Comparison of ENCODE assay signal across 31 cellular contexts in genomic region chrX:81110286-81110685, GRCh38.
"Had no signal": no experiment of that assay in that cellular context is flagged by ENCODE, and none has a peak within 500 bp of the region (broad histone marks: within the 10 kb centered on the region; RNA-seq: fewer than 3 reads in every experiment).

No MANE protein-coding gene starts in this region.

- H3K79me2 ChIP-seq: parathyroid adenoma had no signal

- ATAC-seq: natural killer cell; psoas muscle; right cardiac atrium; sciatic nerve; stimulated activated memory B cell treated with anti-CD40 and anti-IgM and Interleukin-4, amounts not matched to agents 10 μg/mL and 1 μg/mL and 100 μg/mL, for 72 hours; stimulated activated naive CD8-positive, alpha-beta T cell treated with anti-CD3 and anti-CD28 coated beads, Interleukin-15, amount 100 ng/mL, for 72 hours; stimulated activated naive CD8-positive, alpha-beta T cell treated with anti-CD3 and anti-CD28 coated beads, Interleukin-15, Interleukin-2, amounts not matched to agents 100 U/mL and 50 U/mL, for 24 hours; upper lobe of right lung had no signal

- H3K36me3 Mint-ChIP-seq: natural killer cell, type B pancreatic cell had no signal

- H3K9ac ChIP-seq: neural progenitor cell, parathyroid adenoma had no signal

- H3K4me2 ChIP-seq: neural progenitor cell, smooth muscle cell had no signal

- H3K27ac ChIP-seq: neural progenitor cell, ovary, parathyroid adenoma, psoas muscle, skin epidermis, spleen, suprapubic skin, testis, tibial artery, transverse colon, upper lobe of right lung, uterus had no signal

- H3K9me3 ChIP-seq: psoas muscle, suprapubic skin, testis, tibial artery, transverse colon, upper lobe of right lung, uterus had no signal

- H3K27ac Mint-ChIP-seq: natural killer cell; nephron; neural progenitor cell; progenitor cell of endocrine pancreas; stimulated activated memory B cell treated with anti-CD40 and anti-IgM and Interleukin-4, amounts not matched to agents 10 μg/mL and 1 μg/mL and 100 μg/mL, for 72 hours; stimulated activated naive CD8-positive, alpha-beta T cell treated with anti-CD3 and anti-CD28 coated beads, Interleukin-15, amount 100 ng/mL, for 72 hours; type B pancreatic cell had no signal

- H3K27me3 Mint-ChIP-seq: progenitor cell of endocrine pancreas; stimulated activated memory B cell treated with anti-CD40 and anti-IgM and Interleukin-4, amounts not matched to agents 10 μg/mL and 1 μg/mL and 100 μg/mL, for 72 hours; stimulated activated naive CD8-positive, alpha-beta T cell treated with anti-CD3 and anti-CD28 coated beads, Interleukin-15, amount 100 ng/mL, for 72 hours; type B pancreatic cell had no signal

- H2AFZ ChIP-seq: neural progenitor cell, parathyroid adenoma had no signal

- H3K36me3 ChIP-seq: neural progenitor cell, ovary, spleen, suprapubic skin, tibial artery, transverse colon, upper lobe of right lung, uterus had no signal

- H3K27me3 ChIP-seq: neural progenitor cell, ovary, suprapubic skin, testis, tibial artery, transverse colon, upper lobe of right lung, uterus had no signal

- H3K4me3 ChIP-seq: neural progenitor cell, ovary, psoas muscle, skin epidermis, smooth muscle cell, spleen, suprapubic skin, testis, tibial artery, transverse colon, upper lobe of right lung, uterus had no signal

- H3K4me1 ChIP-seq: neural progenitor cell, parathyroid adenoma, psoas muscle, spleen, suprapubic skin, testis, tibial artery, transverse colon, upper lobe of right lung, uterus had no signal

- H3K4me3 Mint-ChIP-seq: natural killer cell; nephron; neural progenitor cell; stimulated activated memory B cell treated with anti-CD40 and anti-IgM and Interleukin-4, amounts not matched to agents 10 μg/mL and 1 μg/mL and 100 μg/mL, for 72 hours; stimulated activated naive CD8-positive, alpha-beta T cell treated with anti-CD3 and anti-CD28 coated beads, Interleukin-15, amount 100 ng/mL, for 72 hours; type B pancreatic cell had no signal

- DNase-seq: natural killer cell; occipital lobe; ovary; posterior cingulate gyrus; psoas muscle; right cardiac atrium; spleen; stimulated activated CD4-positive, alpha-beta T cell treated with anti-CD3 and anti-CD28 coated beads, Interleukin-12 subunit alpha, Interleukin-12 subunit beta, amount 100 ng/mL, for 4 hours; stimulated activated CD4-positive, alpha-beta T cell treated with anti-CD3 and anti-CD28 coated beads, Interleukin-1b, Interleukin-23, amount 100 ng/mL, for 48 hours; stimulated activated CD4-positive, alpha-beta T cell treated with anti-CD3 and anti-CD28 coated beads, Interleukin-4, amount 100 ng/mL, for 1 hour; stimulated activated CD4-positive, alpha-beta T cell treated with anti-CD3 and anti-CD28 coated beads, Interleukin-4, amount 100 ng/mL, for 4 hours; stimulated activated CD8-positive, alpha-beta memory T cell treated with anti-CD3 and anti-CD28 coated beads, Interleukin-4, amount 100 ng/mL, for 48 hours; stimulated activated naive CD4-positive, alpha-beta T cell; stimulated activated naive CD8-positive, alpha-beta T cell treated with anti-CD3 and anti-CD28 coated beads, Interleukin-15, amount 100 ng/mL, for 72 hours; stimulated activated naive CD8-positive, alpha-beta T cell treated with anti-CD3 and anti-CD28 coated beads, Interleukin-15, Interleukin-2, amounts not matched to agents 100 U/mL and 50 U/mL, for 24 hours; substantia nigra; testis; tibial artery; transverse colon; upper lobe of right lung; uterus had no signal

- H3K4me1 Mint-ChIP-seq: natural killer cell; nephron; neural progenitor cell; stimulated activated memory B cell treated with anti-CD40 and anti-IgM and Interleukin-4, amounts not matched to agents 10 μg/mL and 1 μg/mL and 100 μg/mL, for 72 hours; stimulated activated naive CD8-positive, alpha-beta T cell treated with anti-CD3 and anti-CD28 coated beads, Interleukin-15, amount 100 ng/mL, for 72 hours had no signal
